In genomic region chr15:51046016-51046415, GRCh38 we compare ENCODE assay signal across 29 cellular contexts. TPM values are rescaled to one million over a fixed set of nuclear protein-coding genes. Genes with fewer than 3 reads are reported as not detected.
"Had no signal": no experiment of that assay in that cellular context is flagged by ENCODE, and none has a peak within 500 bp of the region (broad histone marks: within the 10 kb centered on the region; RNA-seq: fewer than 3 reads in every experiment).

No MANE protein-coding gene starts in this region.

- H3K9me3 ChIP-seq: adrenal gland, breast epithelium, colonic mucosa, esophagus squamous epithelium, gastroesophageal sphincter had no signal

- DNase-seq: activated CD4-positive, alpha-beta T cell treated with anti-CD3 and anti-CD28 coated beads for 4 hours; activated CD4-positive, alpha-beta T cell treated with anti-CD3 and anti-CD28 coated beads, Interleukin-2, amount 50 U/mL, for 1 hour; activated CD4-positive, alpha-beta T cell treated with anti-CD3 and anti-CD28 coated beads, Interleukin-2, amount 50 U/mL, for 48 hours; activated CD4-positive, CD25-positive, alpha-beta regulatory T cell; activated CD4-positive, CD25-positive, alpha-beta regulatory T cell treated with anti-CD3 and anti-CD28 coated beads, Interleukin-2, amount 50 U/mL, for 72 hours; activated CD8-positive, alpha-beta memory T cell treated with anti-CD3 and anti-CD28 coated beads for 24 hours; activated CD8-positive, alpha-beta T cell treated with anti-CD3 and anti-CD28 coated beads for 36 hours; activated effector memory CD4-positive, alpha-beta T cell treated with anti-CD3 and anti-CD28 coated beads, Interleukin-2, amount 50 U/mL, for 16 hours; activated naive CD4-positive, alpha-beta T cell treated with anti-CD3 and anti-CD28 coated beads for 36 hours; activated naive CD8-positive, alpha-beta T cell treated with anti-CD3 and anti-CD28 coated beads for 36 hours; activated naive CD8-positive, alpha-beta T cell treated with anti-CD3 and anti-CD28 coated beads, Interleukin-2, amount 50 U/mL, for 24 hours; activated T-cell treated with anti-CD3 and anti-CD28 coated beads, Interleukin-2, amount 50 U/mL, for 1 hour; activated T-cell treated with anti-CD3 and anti-CD28 coated beads, Interleukin-2, amount 50 U/mL, for 48 hours; adrenal gland; amygdala; aorta; central memory CD4-positive, alpha-beta T cell; cerebellar nuclear complex; colonic mucosa; effector CD8-positive, alpha-beta T cell; esophagus squamous epithelium; foreskin melanocyte; T-helper 2 cell had no signal

- ATAC-seq: activated CD8-positive, alpha-beta T cell treated with anti-CD3 and anti-CD28 coated beads for 36 hours; activated naive CD8-positive, alpha-beta T cell treated with anti-CD3 and anti-CD28 coated beads, Interleukin-2, amount 50 U/mL, for 24 hours; gastroesophageal sphincter had no signal

- H3K4me3 ChIP-seq: adrenal gland, breast epithelium, cardiac muscle cell, colonic mucosa, esophagus squamous epithelium, gastroesophageal sphincter had no signal

- H3K27ac ChIP-seq: adrenal gland, breast epithelium, cardiac muscle cell, colonic mucosa, epithelial cell of prostate had no signal

- H3K4me1 ChIP-seq: breast epithelium had no signal

- H3K36me3 ChIP-seq: adrenal gland, breast epithelium, cardiac muscle cell, colonic mucosa, esophagus squamous epithelium, gastroesophageal sphincter had no signal

- H3K27me3 ChIP-seq: adrenal gland, breast epithelium, cardiac muscle cell, colonic mucosa, esophagus squamous epithelium, gastroesophageal sphincter had no signal

- FAIRE-seq: endometrium, endothelial cell of umbilical vein had no signal

RNA-seq across cellular contexts. Expression of gene TNFAIP8L3, which starts 48.7 kb away (rescaled TPM):
- total RNA-seq: activated naive CD4-positive, alpha-beta T cell treated with anti-CD3 and anti-CD28 coated beads for 36 hours; cardiac muscle cell had no signal
- polyA plus RNA-seq: cardiac muscle cell had no signal
